In genomic region chr2:174013310-174013751, GRCh38 we compare ENCODE assay signal across 8 cellular contexts. TPM values are rescaled to one million over a fixed set of nuclear protein-coding genes. Genes with fewer than 3 reads are reported as not detected.
DNase-seq lines count a peak whose midpoint lies in the region; ATAC-seq and TF ChIP-seq lines count a peak whose summit lies in the region.

No MANE protein-coding gene starts in this region.

- H3K9me3 ChIP-seq in HUES64 (ENCODE audit: insufficient read depth, low read depth, low read length) (no peaks in the 10 kb centered on the region), left lung (no peaks in the 10 kb centered on the region), stomach (no peaks in the 10 kb centered on the region)

- DNase-seq in coronary artery (ENCODE audit: low spot score) (no peak), left lung (peak in 1 of 2 donors; percentile 78), stomach (no peak), NCI-H1048 (lab: John Stamatoyannopoulos, UW) (no peak)
- no peak for DNase-seq in activated naive CD4-positive, alpha-beta T cell treated with anti-CD3 and anti-CD28 coated beads, Interleukin-2, amount 50 U/mL, for 16 hours
- DNase-seq in activated CD4-positive, alpha-beta T cell treated with anti-CD3 and anti-CD28 coated beads, Interleukin-2, amount 50 U/mL, for 4 hours: no peak

- WGBS in HUES64: 22% methylated on average over 17 of the region's 17 CpGs
- 20 to 38% (median 35%) methylated on average over 17 of the region's 17 CpGs for WGBS in stomach, 5 donors

- intact Hi-C loops in left lung (cut with DNase I) (no loop called here), stomach (cut with DNase I; ENCODE audit: low total_unique reads) (no loop called here)

- TF ChIP-seq EP300 in stomach (IDR thresholded peaks at IDR 0.05): no peak

- H3K36me3 ChIP-seq in HUES64 (ENCODE audit: insufficient read depth, low read length) (no peaks in the 10 kb centered on the region), left lung (no peaks in the 10 kb centered on the region), stomach (no peaks in the 10 kb centered on the region)

- peak overlapping the region; percentile 51; the same call in 1 of the 2 replicates for H3K27ac ChIP-seq in HUES64 (ENCODE audit: low read depth, low read length)
- peak overlapping the region; percentile 83 to 90 for H3K27ac ChIP-seq in coronary artery
- peak overlapping the region; percentile 87 to 89 for H3K27ac ChIP-seq in left lung
- H3K27ac ChIP-seq in stomach: peak overlapping the region; percentile 77 to 92 (median 82)

- TF ChIP-seq CTCF in coronary artery (IDR thresholded peaks at IDR 0.05) (no peak), left lung (IDR thresholded peaks at IDR 0.05) (no peak), stomach (IDR thresholded peaks at IDR 0.05) (no peak)

- H3K9ac ChIP-seq in HUES64 (ENCODE audit: low read depth, low read length): peak overlapping the region; percentile 50

- peaks cover 20% of the 10 kb centered on the region for H3K4me1 ChIP-seq in HUES64 (ENCODE audit: insufficient read depth, low read length)
- peaks cover 4 to 21% of the 10 kb centered on the region in 2 donors for H3K4me1 ChIP-seq in left lung
- peaks cover 13 to 40% (median 31%) of the 10 kb centered on the region in 4 donors for H3K4me1 ChIP-seq in stomach

- TF ChIP-seq POLR2A in stomach (IDR thresholded peaks at IDR 0.05): no peak
- no peak for TF ChIP-seq POLR2A in GM18505 (IDR thresholded peaks at IDR 0.05; ENCODE audit: borderline replicate concordance, extremely low read depth, insufficient read depth, insufficient read length)

- peak; percentile 69 for ATAC-seq in left lung
- ATAC-seq in GM18505 (IDR thresholded peaks at IDR 0.05; ENCODE audit: unreplicated experiment): no peak

- H3K27me3 ChIP-seq in HUES64 (ENCODE audit: insufficient read depth, low read length) (peaks cover 9% of the 10 kb centered on the region), left lung (no peaks in the 10 kb centered on the region), stomach (no peaks in the 10 kb centered on the region)

- H3K4me3 ChIP-seq in HUES64 (ENCODE audit: low read length): peak overlapping the region; percentile 47
- peak overlapping the region; percentile 68 for H3K4me3 ChIP-seq in coronary artery
- peak overlapping the region; percentile 33 to 43 for H3K4me3 ChIP-seq in left lung
- peak overlapping the region; percentile 39 to 56 (median 52) for H3K4me3 ChIP-seq in stomach

RNA-seq across cellular contexts. Expression of gene SP3, which starts 48.2 kb away (rescaled TPM):
- polyA plus RNA-seq in HUES64 (2013, experiment 1 of 2): 63.6 TPM
- 62.4 TPM for polyA plus RNA-seq in HUES64 (2013, experiment 2 of 2)
- total RNA-seq in left lung: 10 to 100 TPM; 69.0 to 84.3 TPM
- 100 to 1,000 TPM in 1 of 5 donors, 10 to 100 TPM in 4; 32.4 to 147 (median 80.4) TPM for total RNA-seq in stomach
- 10 to 100 TPM; 15.0 to 21.1 (median 17.8) TPM for polyA plus RNA-seq in stomach
